ENCODE assay signal across 9 cellular contexts in the genomic region with DNA sequence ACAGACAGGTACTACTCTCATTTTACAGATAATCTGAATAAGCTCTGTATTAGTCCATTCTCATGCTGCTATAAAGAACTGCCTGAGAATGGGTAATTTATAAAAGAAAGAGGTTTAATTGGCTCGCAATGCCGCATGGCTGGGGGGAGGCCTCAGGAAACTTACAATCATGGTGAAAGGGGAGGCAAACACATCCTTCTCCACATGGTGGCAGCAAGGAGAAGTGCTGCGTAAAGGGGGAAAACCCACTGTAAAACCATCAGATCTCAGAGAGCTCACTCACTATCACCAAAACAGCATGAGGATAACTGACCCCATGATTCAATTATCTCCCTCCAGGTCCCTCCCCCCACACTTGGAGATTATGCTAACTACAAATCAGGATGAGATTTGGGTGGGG.
DNase-seq lines count a peak whose midpoint lies in the region; ATAC-seq and TF ChIP-seq lines count a peak whose summit lies in the region.
"Had no signal": no experiment of that assay in that cellular context is flagged by ENCODE, and none has a peak within 500 bp of the region (broad histone marks: within the 10 kb centered on the region; RNA-seq: fewer than 3 reads in every experiment).

No MANE protein-coding gene starts in this region.

- ATAC-seq in GM18519 (IDR thresholded peaks at IDR 0.05; ENCODE audit: low FRiP score, unreplicated experiment), result peak; percentile 65
- ATAC-seq in HG03439 (IDR thresholded peaks at IDR 0.05; ENCODE audit: unreplicated experiment), result no peak
- ATAC-seq in activated T-helper 17 cell treated with anti-CD3 and anti-CD28 coated beads, Interleukin-2, amount 50 U/mL, for 72 hours (replicated peaks), result no peak

- no peaks in the 10 kb centered on the region for H3K4me1 Mint-ChIP-seq in chondrocyte (ENCODE audit: low read depth)
- H3K4me1 Mint-ChIP-seq in activated T-helper 17 cell treated with anti-CD3 and anti-CD28 coated beads, Interleukin-2, amount 50 U/mL, for 72 hours, result no peaks in the 10 kb centered on the region

- H3K36me3 Mint-ChIP-seq in chondrocyte (ENCODE audit: low read depth), result no peaks in the 10 kb centered on the region
- no peaks in the 10 kb centered on the region for H3K36me3 Mint-ChIP-seq in activated T-helper 17 cell treated with anti-CD3 and anti-CD28 coated beads, Interleukin-2, amount 50 U/mL, for 72 hours (ENCODE audit: low read depth)

- TF ChIP-seq CTCF in chondrocyte (IDR thresholded peaks at IDR 0.05), result peak; percentile 73

- H3K4me3 Mint-ChIP-seq in chondrocyte (ENCODE audit: unreplicated experiment), result no peak overlapping the region
- no peak overlapping the region for H3K4me3 Mint-ChIP-seq in activated T-helper 17 cell treated with anti-CD3 and anti-CD28 coated beads, Interleukin-2, amount 50 U/mL, for 72 hours

- H3K27ac Mint-ChIP-seq in chondrocyte (ENCODE audit: unreplicated experiment), result no peak overlapping the region
- no peak overlapping the region for H3K27ac Mint-ChIP-seq in activated T-helper 17 cell treated with anti-CD3 and anti-CD28 coated beads, Interleukin-2, amount 50 U/mL, for 72 hours

- no peaks in the 10 kb centered on the region for H3K27me3 Mint-ChIP-seq in chondrocyte (ENCODE audit: low read depth)
- H3K27me3 Mint-ChIP-seq in activated T-helper 17 cell treated with anti-CD3 and anti-CD28 coated beads, Interleukin-2, amount 50 U/mL, for 72 hours, result no peaks in the 10 kb centered on the region

- no peaks in the 10 kb centered on the region for H3K9me3 Mint-ChIP-seq in chondrocyte (ENCODE audit: low read depth)
- H3K9me3 Mint-ChIP-seq in activated T-helper 17 cell treated with anti-CD3 and anti-CD28 coated beads, Interleukin-2, amount 50 U/mL, for 72 hours, result no peaks in the 10 kb centered on the region

- DNase-seq in AG08396 (ENCODE audit: low spot score) (peak; percentile 7), HK-2 (ENCODE audit: unreplicated experiment) (peak; percentile 7), chondrocyte (ENCODE audit: low spot score) (no peak), NCI-H510A (lab: John Stamatoyannopoulos, UW) (no peak), GF-D8 (lab: John Stamatoyannopoulos, UW) (no peak)
- DNase-seq: activated CD4-positive, alpha-beta T cell treated with anti-CD3 and anti-CD28 coated beads, Interleukin-2, amount 50 U/mL, for 4 hours had no signal

Comparison
In these comparisons a context has a peak if more than half of its experiments do, and no peak if none do; other contexts are left out.
1. DNase-seq: peak in AG08396 (single experiment) and HK-2 (single experiment); none in chondrocyte (single experiment), NCI-H510A (single experiment) and GF-D8 (single experiment).